In the genomic region with DNA sequence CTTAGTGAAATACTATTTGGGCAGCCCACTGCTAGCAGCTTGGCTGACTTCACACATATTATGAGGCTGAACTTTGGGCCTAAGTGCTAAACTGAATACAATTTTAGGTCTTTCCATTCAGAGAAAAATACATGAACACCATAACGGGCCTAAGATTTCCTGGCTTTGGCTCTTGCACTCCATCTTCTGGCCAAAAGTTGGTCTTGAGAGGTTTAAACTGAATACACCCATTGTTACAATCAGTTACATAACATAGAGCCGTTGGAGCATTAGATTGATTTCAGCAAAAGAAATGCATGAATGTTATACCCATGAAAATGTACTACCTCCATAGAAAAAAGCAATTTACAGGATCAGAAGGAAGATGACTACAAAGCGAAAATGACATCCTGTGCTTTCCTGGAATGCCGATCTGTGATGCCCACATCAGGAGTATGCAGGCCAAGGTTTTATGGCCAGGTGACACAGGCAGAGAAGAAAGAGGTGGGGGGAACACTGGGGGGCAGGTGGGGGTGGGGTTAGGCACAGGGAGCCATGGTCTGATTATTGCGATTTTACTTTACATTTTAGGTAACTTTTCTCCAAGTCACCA, we compare ENCODE assay signal across 8 cellular contexts. TPM values are rescaled to one million over a fixed set of nuclear protein-coding genes. Genes with fewer than 3 reads are reported as not detected.
DNase-seq lines count a peak whose midpoint lies in the region; ATAC-seq, FAIRE-seq and TF ChIP-seq lines count a peak whose summit lies in the region.

No MANE protein-coding gene starts in this region.

- H3K4me1 ChIP-seq in pancreas, result no peaks in the 10 kb centered on the region

- CTCF ChIA-PET in activated CD4-positive, alpha-beta memory T cell treated with anti-CD3 and anti-CD28 coated beads for 36 hours (lab: Charles Lee), result interaction anchor here (0.9 to 2.3 kb wide), 5 partner anchors 234 to 489 kb away, joined by 3 to 15 read pairs (median 3); no protein-coding TSS in a partner anchor

- peak; percentile 31 for DNase-seq in AG08396 (ENCODE audit: low spot score)
- DNase-seq in GM12864 (ENCODE audit: low read depth), result no peak
- DNase-seq in NCI-H2227 treated with DMSO at 0.1 percent for 48 hours (lab: John Stamatoyannopoulos, UW), result peak; percentile 24
- peak; percentile 43 for DNase-seq in activated CD4-positive, alpha-beta memory T cell treated with anti-CD3 and anti-CD28 coated beads for 36 hours
- peak; percentile 73 for DNase-seq in fibroblast of the aortic adventitia (ENCODE audit: low read depth)
- DNase-seq in pancreas, result peak in 2 of 6 donors; percentile 35 to 45

- no peaks in the 10 kb centered on the region for H3K36me3 ChIP-seq in pancreas

- no peaks in the 10 kb centered on the region for H3K9me3 Mint-ChIP-seq in activated CD4-positive, alpha-beta memory T cell treated with anti-CD3 and anti-CD28 coated beads for 36 hours

- peaks cover 1% of the 10 kb centered on the region for H3K27me3 Mint-ChIP-seq in activated CD4-positive, alpha-beta memory T cell treated with anti-CD3 and anti-CD28 coated beads for 36 hours

- intact Hi-C loops in activated CD4-positive, alpha-beta memory T cell treated with anti-CD3 and anti-CD28 coated beads for 36 hours (cut with micrococcal nuclease), result loop anchor here (1.0 kb wide), 2 partner anchors 234 to 489 kb away; no protein-coding TSS in a partner anchor
- intact Hi-C loops in pancreas (cut with DNase I), result loop anchor here in 1 of 3 donors (10.0 kb wide), 1 partner anchor 488 kb away; no protein-coding TSS in a partner anchor

- WGBS in pancreas, 2 donors, result 29 to 38% methylated on average over 5 of the region's 5 CpGs

- no peaks in the 10 kb centered on the region for H3K4me1 Mint-ChIP-seq in activated CD4-positive, alpha-beta memory T cell treated with anti-CD3 and anti-CD28 coated beads for 36 hours (ENCODE audit: low read depth)

- H3K4me3 Mint-ChIP-seq in activated CD4-positive, alpha-beta memory T cell treated with anti-CD3 and anti-CD28 coated beads for 36 hours, result no peak overlapping the region

- H3K4me3 ChIP-seq in GM12864 (ENCODE audit: low read depth, low read length) (no peak overlapping the region), fibroblast of the aortic adventitia (ENCODE audit: low read depth, low read length) (no peak overlapping the region), pancreas (no peak overlapping the region)

- ATAC-seq in pancreas (peak; percentile 48 to 92 (median 86)), HG02840 (IDR thresholded peaks at IDR 0.05; ENCODE audit: low FRiP score, unreplicated experiment) (no peak), GM18520 (IDR thresholded peaks at IDR 0.05; ENCODE audit: unreplicated experiment) (no peak)

- peak; percentile 60 for TF ChIP-seq CTCF in GM12864 (IDR thresholded peaks at IDR 0.05; ENCODE audit: low read depth, low read length, missing control alignments)
- TF ChIP-seq CTCF in fibroblast of the aortic adventitia (IDR thresholded peaks at IDR 0.05; ENCODE audit: insufficient read depth, low read length), result peak; percentile 74
- peak; percentile 11 to 61 (median 32) for TF ChIP-seq CTCF in pancreas (IDR thresholded peaks at IDR 0.05)

- POLR2A ChIA-PET in activated CD4-positive, alpha-beta memory T cell treated with anti-CD3 and anti-CD28 coated beads for 36 hours (lab: Charles Lee), result no interaction called here

- H3K27me3 ChIP-seq in pancreas, result no peaks in the 10 kb centered on the region

- no peak for FAIRE-seq in pancreas (lab: Jason Lieb, UNC)

- no peak overlapping the region for H3K27ac ChIP-seq in pancreas

- no peaks in the 10 kb centered on the region for H3K36me3 Mint-ChIP-seq in activated CD4-positive, alpha-beta memory T cell treated with anti-CD3 and anti-CD28 coated beads for 36 hours

- no peaks in the 10 kb centered on the region for H3K9me3 ChIP-seq in pancreas

- no peak overlapping the region for H3K27ac Mint-ChIP-seq in activated CD4-positive, alpha-beta memory T cell treated with anti-CD3 and anti-CD28 coated beads for 36 hours

RNA-seq across cellular contexts. Expression of gene SHISA2, which starts 11.1 kb away (rescaled TPM):
- total RNA-seq in activated CD4-positive, alpha-beta memory T cell treated with anti-CD3 and anti-CD28 coated beads for 36 hours, result under 1 TPM in 1 of 2 experiments, not detected in 1; 0.17 TPM
- total RNA-seq in fibroblast of the aortic adventitia (ENCODE audit: low replicate concordance), result 0.08 and 0.90 TPM in 2 replicates
- total RNA-seq in pancreas, result under 1 TPM; 0.31 to 0.98 (median 0.51) TPM
- polyA plus RNA-seq in pancreas, result under 1 TPM; 0.23 to 0.38 TPM

Comparison
In these comparisons a context has a peak if more than half of its experiments do, and no peak if none do; other contexts are left out.
1. ATAC-seq: peak in pancreas (4 of 4); none in HG02840 (single experiment) and GM18520 (single experiment).
2. Peak in every context shown above with its lines, with median percentiles within 50 percentile points of each other: CTCF ChIP-seq.